In the genomic region with DNA sequence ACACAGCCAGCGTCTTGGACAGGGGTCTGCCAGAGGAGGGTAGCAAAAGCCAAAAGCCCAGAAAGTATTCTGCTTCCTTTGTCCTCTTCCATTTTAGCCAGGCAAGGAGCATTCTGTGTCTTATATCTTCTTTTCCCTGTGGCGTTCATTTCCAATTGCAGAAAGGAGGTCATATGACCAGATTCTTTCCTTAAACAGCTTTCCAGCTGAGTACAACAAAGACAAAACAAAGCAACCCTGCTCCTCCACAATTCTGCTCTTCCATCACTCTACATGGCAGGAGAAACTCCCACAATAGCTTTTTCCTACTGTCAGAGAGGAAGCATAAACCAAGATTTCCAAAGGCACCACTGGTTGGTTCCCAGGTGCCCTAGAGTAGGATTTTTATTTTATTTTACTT, we compare ENCODE assay signal across 11 cellular contexts. TPM values are rescaled to one million over a fixed set of nuclear protein-coding genes. Genes with fewer than 3 reads are reported as not detected.
DNase-seq lines count a peak whose midpoint lies in the region; ATAC-seq and TF ChIP-seq lines count a peak whose summit lies in the region.
"Had no signal": no experiment of that assay in that cellular context is flagged by ENCODE, and none has a peak within 500 bp of the region (broad histone marks: within the 10 kb centered on the region; RNA-seq: fewer than 3 reads in every experiment).

No MANE protein-coding gene starts in this region.

- no peak overlapping the region for H2AFZ ChIP-seq in mesenchymal stem cell (ENCODE audit: low read depth, low read length)

- no peak overlapping the region for H2BK15ac ChIP-seq in mesenchymal stem cell (ENCODE audit: low read depth, poor library complexity, severe bottlenecking)

- H3K4me1 ChIP-seq in heart left ventricle (peaks cover 10 to 66% (median 48%) of the 10 kb centered on the region in 12 donors), mesenchymal stem cell (ENCODE audit: control insufficient read depth, insufficient read depth, low read depth, low read length) (peaks cover 9% of the 10 kb centered on the region), upper lobe of left lung (peaks cover 55 to 63% (median 58%) of the 10 kb centered on the region in 4 donors)

- TF ChIP-seq EP300 in upper lobe of left lung (IDR thresholded peaks at IDR 0.05): no peak

- TF ChIP-seq POLR2A in heart left ventricle (IDR thresholded peaks at IDR 0.05): no peak
- peak in 1 of 4 donors; percentile 39 for TF ChIP-seq POLR2A in upper lobe of left lung (IDR thresholded peaks at IDR 0.05)

- no peak overlapping the region for H2BK12ac ChIP-seq in mesenchymal stem cell (ENCODE audit: low read length in 2 of 2)

- H3K9ac ChIP-seq in mesenchymal stem cell (ENCODE audit: low read length): peak overlapping the region; percentile 71
- H3K9ac ChIP-seq: BLaER1 had no signal

- no peak for TF ChIP-seq CTCF in heart left ventricle (IDR thresholded peaks at IDR 0.05)
- TF ChIP-seq CTCF in upper lobe of left lung (IDR thresholded peaks at IDR 0.05): no peak

- no peak overlapping the region for H3K4me2 ChIP-seq in mesenchymal stem cell (ENCODE audit: low read length, poor library complexity, severe bottlenecking)
- H3K4me2 ChIP-seq: BLaER1 had no signal

- H3K79me1 ChIP-seq in mesenchymal stem cell (replicated peaks; ENCODE audit: low read length, poor library complexity, severe bottlenecking): peaks cover 18% of the 10 kb centered on the region

- ATAC-seq in heart left ventricle (no peak), left ventricle myocardium superior (no peak), upper lobe of left lung (ENCODE audit: low FRiP score in 2 of 2) (no peak), GM18520 (IDR thresholded peaks at IDR 0.05; ENCODE audit: unreplicated experiment) (no peak)

- peak overlapping the region; percentile 13 for H2BK120ac ChIP-seq in mesenchymal stem cell (ENCODE audit: low read depth, low read length)

- H3K27me3 ChIP-seq in heart left ventricle (no peaks in the 10 kb centered on the region), mesenchymal stem cell (ENCODE audit: control insufficient read depth in 1 of 2, insufficient read depth in 1 of 2, low read length in 2 of 2) (no peaks in the 10 kb centered on the region), upper lobe of left lung (no peaks in the 10 kb centered on the region)
- H3K27me3 ChIP-seq: BLaER1 had no signal

- H3K14ac ChIP-seq in mesenchymal stem cell (ENCODE audit: low read length in 2 of 2): peak overlapping the region in 1 of 2 experiments; percentile 58

- H4K91ac ChIP-seq in mesenchymal stem cell (ENCODE audit: low read length): no peak overlapping the region

- H4K8ac ChIP-seq in mesenchymal stem cell (ENCODE audit: low read length): no peak overlapping the region

- peak overlapping the region; percentile 60 to 62 for H3K18ac ChIP-seq in mesenchymal stem cell (ENCODE audit: low read depth in 1 of 2, low read length in 2 of 2)

- peaks cover 0 to 6% (median 0%) of the 10 kb centered on the region in 9 donors for H3K36me3 ChIP-seq in heart left ventricle
- H3K36me3 ChIP-seq in mesenchymal stem cell (ENCODE audit: control insufficient read depth in 1 of 2, insufficient read depth in 2 of 2, low read depth in 1 of 2, low read length in 2 of 2): peaks cover 0 to 3% of the 10 kb centered on the region in 2 experiments
- no peaks in the 10 kb centered on the region for H3K36me3 ChIP-seq in upper lobe of left lung

- H2AK5ac ChIP-seq in mesenchymal stem cell (ENCODE audit: low read length, severe bottlenecking): no peak overlapping the region

- peak overlapping the region in 1 of 2 experiments; percentile 93 for H3K4ac ChIP-seq in mesenchymal stem cell (ENCODE audit: low read depth in 1 of 2, low read length in 2 of 2)

- H3K27ac ChIP-seq in heart left ventricle (peak overlapping the region; percentile 1 to 99 (median 82)), cingulate gyrus (ENCODE audit: low read depth, low read length) (peak overlapping the region; percentile 25), mesenchymal stem cell (ENCODE audit: low read length, poor library complexity, severe bottlenecking) (peak overlapping the region; percentile 38), upper lobe of left lung (peak overlapping the region; percentile 82 to 95 (median 91))
- H3K27ac ChIP-seq: BLaER1 had no signal

- no peak for DNase-seq in heart left ventricle
- no peak for DNase-seq in left ventricle myocardium superior
- DNase-seq in mesenchymal stem cell: peak; percentile 72
- no peak for DNase-seq in upper lobe of left lung
- DNase-seq in NCI-H526 treated with DMSO at 0.1 percent for 48 hours (lab: John Stamatoyannopoulos, UW): no peak
- no peak for DNase-seq in CD1c-positive myeloid dendritic cell (ENCODE audit: extremely low spot score)
- DNase-seq: NCI-H187, T-helper 9 cell had no signal

- H2BK5ac ChIP-seq in mesenchymal stem cell (ENCODE audit: low read depth, low read length, poor library complexity, severe bottlenecking): no peak overlapping the region

- intact Hi-C loops in heart left ventricle (cut with DNase I): no loop called here
- intact Hi-C loops in left ventricle myocardium superior (cut with micrococcal nuclease): no loop called here

- no peak overlapping the region for H3K23ac ChIP-seq in mesenchymal stem cell (ENCODE audit: low read length in 2 of 2)

- 20 to 28% (median 23%) methylated on average over 2 of the region's 2 CpGs for WGBS in heart left ventricle, 4 donors
- WGBS in mesenchymal stem cell: 65% methylated on average over 2 of the region's 2 CpGs
- WGBS in upper lobe of left lung, 2 donors: 71 to 76% methylated on average over 2 of the region's 2 CpGs

- no peaks in the 10 kb centered on the region for H3K9me3 ChIP-seq in heart left ventricle
- H3K9me3 ChIP-seq in mesenchymal stem cell (ENCODE audit: control insufficient read depth, low read length): no peaks in the 10 kb centered on the region
- no peaks in the 10 kb centered on the region for H3K9me3 ChIP-seq in upper lobe of left lung
- H3K9me3 ChIP-seq: BLaER1 had no signal

- H3K4me3 ChIP-seq in heart left ventricle (no peak overlapping the region), mesenchymal stem cell (ENCODE audit: insufficient read depth in 1 of 2, low read depth in 1 of 2, low read length in 2 of 2) (no peak overlapping the region), upper lobe of left lung (no peak overlapping the region)
- H3K4me3 ChIP-seq: BLaER1 had no signal

RNA-seq across cellular contexts. Expression of a gene that starts 19.7 kb away (rescaled TPM):
- total RNA-seq in heart left ventricle (100 to 1,000 TPM; 118 to 186 (median 130) TPM), left ventricle myocardium superior (126 TPM), upper lobe of left lung (100 to 1,000 TPM; 141 to 271 (median 212) TPM)
- 100 to 1,000 TPM in 1 of 2 donors, 10 to 100 TPM in 1; 74.6 to 122 TPM for polyA plus RNA-seq in heart left ventricle
- polyA plus RNA-seq in mesenchymal stem cell (2013, experiment 1 of 2): 71.3 TPM
- 71.6 TPM for polyA plus RNA-seq in mesenchymal stem cell (2013, experiment 2 of 2)

RNA-seq across cellular contexts. Expression of a gene that starts 30.3 kb away (rescaled TPM):
- 100 to 1,000 TPM in 6 of 9 donors, 10 to 100 TPM in 3; 77.2 to 180 (median 104) TPM for total RNA-seq in heart left ventricle
- polyA plus RNA-seq in heart left ventricle: 100 to 1,000 TPM in 1 of 2 donors, 10 to 100 TPM in 1; 57.1 to 118 TPM
- total RNA-seq in left ventricle myocardium superior: 93.5 TPM
- polyA plus RNA-seq in mesenchymal stem cell (2013, experiment 1 of 2): 229 TPM
- polyA plus RNA-seq in mesenchymal stem cell (2013, experiment 2 of 2): 224 TPM
- 100 to 1,000 TPM; 188 to 580 (median 425) TPM for total RNA-seq in upper lobe of left lung

Comparison
In these comparisons a context has a peak if more than half of its experiments do, and no peak if none do; other contexts are left out.
1. H3K27ac ChIP-seq: peak in every context shown above with its lines; median percentile 91 in upper lobe of left lung; 82 in heart left ventricle; 38 in mesenchymal stem cell; 25 in cingulate gyrus.